In genomic region chr3:88141458-88142083, GRCh38 we compare ENCODE assay signal across 14 cellular contexts. TPM values are rescaled to one million over a fixed set of nuclear protein-coding genes. Genes with fewer than 3 reads are reported as not detected.
DNase-seq lines count a peak whose midpoint lies in the region; ATAC-seq and TF ChIP-seq lines count a peak whose summit lies in the region.
"Had no signal": no experiment of that assay in that cellular context is flagged by ENCODE, and none has a peak within 500 bp of the region (broad histone marks: within the 10 kb centered on the region; RNA-seq: fewer than 3 reads in every experiment).

No MANE protein-coding gene starts in this region.

- intact Hi-C loops in PC-3 (cut with micrococcal nuclease) = no loop called here
- intact Hi-C loops in Calu3 (cut with micrococcal nuclease; ENCODE audit: unreplicated experiment) = no loop called here

- no peaks in the 10 kb centered on the region for H3K27me3 ChIP-seq in PC-3 (ENCODE audit: low read length)
- H3K27me3 ChIP-seq: BE2C, heart right ventricle had no signal

- H3K4me1 Mint-ChIP-seq in Calu3 (ENCODE audit: low read depth, unreplicated experiment) = peaks cover 2% of the 10 kb centered on the region

- no peaks in the 10 kb centered on the region for H3K9me3 Mint-ChIP-seq in Calu3 (ENCODE audit: low read depth, unreplicated experiment)
- H3K9me3 Mint-ChIP-seq: stimulated activated naive B cell treated with anti-CD40 and anti-IgM and Interleukin-4, amounts not matched to agents 10 μg/mL and 1 μg/mL and 100 μg/mL, for 72 hours had no signal

- H3K27ac ChIP-seq in PC-3 (ENCODE audit: low read length) = no peak overlapping the region
- H3K27ac ChIP-seq: heart right ventricle had no signal

- H3K4me3 ChIP-seq in PC-3 (ENCODE audit: low read length) (no peak overlapping the region), fibroblast of the aortic adventitia (ENCODE audit: low read depth, low read length) (no peak overlapping the region)
- H3K4me3 ChIP-seq: heart right ventricle had no signal

- CTCF ChIA-PET in PC-3 (lab: Charles Lee) (no interaction called here), Calu3 (lab: Charles Lee) (no interaction called here)

- H3K9ac ChIP-seq in PC-3 (ENCODE audit: low read length) = no peak overlapping the region

- H3K9me3 ChIP-seq in PC-3 (ENCODE audit: low read length) = no peaks in the 10 kb centered on the region
- H3K9me3 ChIP-seq: BE2C, heart right ventricle had no signal

- H3K36me3 Mint-ChIP-seq in Calu3 (ENCODE audit: insufficient read depth, unreplicated experiment) = peaks cover under 1% of the 10 kb centered on the region

- no peaks in the 10 kb centered on the region for H3K27me3 Mint-ChIP-seq in Calu3 (ENCODE audit: unreplicated experiment)
- H3K27me3 Mint-ChIP-seq: stimulated activated naive B cell treated with anti-CD40 and anti-IgM and Interleukin-4, amounts not matched to agents 10 μg/mL and 1 μg/mL and 100 μg/mL, for 72 hours had no signal

- POLR2A ChIA-PET in PC-3 (lab: Charles Lee; ENCODE audit: unreplicated experiment) = interaction anchor here (0.7 kb wide), 1 partner anchor 27 kb away, joined by 5 read pairs; no protein-coding TSS in a partner anchor

- H3K9me2 ChIP-seq in PC-3 (replicated peaks; ENCODE audit: low read length) = no peaks in the 10 kb centered on the region

- H2AFZ ChIP-seq in PC-3 (ENCODE audit: low read length) = no peak overlapping the region

- BruUV-seq in PC-3 (replicated peaks; lab: Mats Ljungman, UMichigan) (no TSS peak), Calu3 (replicated peaks; lab: Mats Ljungman, UMichigan) (no TSS peak)

- H4K20me1 ChIP-seq in PC-3 (ENCODE audit: low read length) = no peaks in the 10 kb centered on the region

- ATAC-seq in PC-3 = peak; percentile 61
- ATAC-seq: heart right ventricle; stimulated activated naive B cell treated with anti-CD40 and anti-IgM and Interleukin-4, amounts not matched to agents 10 μg/mL and 1 μg/mL and 100 μg/mL, for 72 hours had no signal

- no peaks in the 10 kb centered on the region for H3F3A ChIP-seq in PC-3 (ENCODE audit: low read length, unreplicated experiment)

- no peak overlapping the region for H3K27ac Mint-ChIP-seq in Calu3 (ENCODE audit: unreplicated experiment)
- H3K27ac Mint-ChIP-seq: stimulated activated naive B cell treated with anti-CD40 and anti-IgM and Interleukin-4, amounts not matched to agents 10 μg/mL and 1 μg/mL and 100 μg/mL, for 72 hours had no signal

- H3K4me2 ChIP-seq in PC-3 (ENCODE audit: low read length) = no peak overlapping the region

- H3K36me3 ChIP-seq in PC-3 (ENCODE audit: low read depth, low read length) = peaks cover 31% of the 10 kb centered on the region; the same call in 1 of the 2 replicates

- H3K4me1 ChIP-seq in PC-3 (ENCODE audit: insufficient read depth, low read length) = no peaks in the 10 kb centered on the region
- H3K4me1 ChIP-seq: heart right ventricle had no signal

- DNase-seq in AG09319 (ENCODE audit: extremely low read depth, low read depth) = peak; percentile 39
- peak; percentile 87 for DNase-seq in HCEC 1CT
- peak; percentile 41 for DNase-seq in PC-3
- peak; percentile 62 for DNase-seq in fibroblast of the aortic adventitia (ENCODE audit: low read depth)
- DNase-seq in Calu3 = no peak
- DNase-seq in activated CD4-positive, alpha-beta T cell treated with anti-CD3 and anti-CD28 coated beads, Interleukin-2, amount 50 U/mL, for 48 hours = no peak
- no peak for DNase-seq in activated naive CD4-positive, alpha-beta T cell treated with Interleukin-2 at 50 U/mL for 16 hours
- no peak for DNase-seq in effector CD8-positive, alpha-beta T cell (lab: John Stamatoyannopoulos, UW)
- DNase-seq: activated CD4-positive, alpha-beta T cell treated with anti-CD3 and anti-CD28 coated beads, Interleukin-2, amount 50 U/mL, for 4 hours; BE2C; heart right ventricle; SIG-M5; stimulated activated CD4-positive, alpha-beta T cell treated with anti-CD3 and anti-CD28 coated beads, Interleukin-12 subunit alpha, Interleukin-12 subunit beta, amount 100 ng/mL, for 4 hours; stimulated activated naive B cell treated with anti-CD40 and anti-IgM and Interleukin-4, amounts not matched to agents 10 μg/mL and 1 μg/mL and 100 μg/mL, for 72 hours had no signal

- H3K4me3 Mint-ChIP-seq in Calu3 (ENCODE audit: low read depth, unreplicated experiment) = no peak overlapping the region
- H3K4me3 Mint-ChIP-seq: stimulated activated naive B cell treated with anti-CD40 and anti-IgM and Interleukin-4, amounts not matched to agents 10 μg/mL and 1 μg/mL and 100 μg/mL, for 72 hours had no signal

- TF ChIP-seq CTCF in AG09319 (IDR thresholded peaks at IDR 0.05; ENCODE audit: low read depth, low read length) = no peak
- TF ChIP-seq CTCF in PC-3 (conservative IDR thresholded peaks at IDR 0.05; ENCODE audit: low read depth, low read length) = no peak
- TF ChIP-seq CTCF in fibroblast of the aortic adventitia (IDR thresholded peaks at IDR 0.05; ENCODE audit: insufficient read depth, low read length) = no peak
- TF ChIP-seq CTCF in Calu3 (IDR thresholded peaks at IDR 0.05; ENCODE audit: unreplicated experiment) = no peak

- 0 out of 2 replicates have a peak, but pooled peaks cover 4% of the 10 kb centered on the region for H3K79me2 ChIP-seq in PC-3 (ENCODE audit: low read length)

RNA-seq across cellular contexts. Expression of gene C3orf38, which starts 8.2 kb away (rescaled TPM):
- 15.7 and 24.3 TPM in 2 replicates for total RNA-seq in PC-3 (2014; rRNA removed)
- 17.3 and 42.4 TPM in 2 replicates for total RNA-seq in fibroblast of the aortic adventitia (ENCODE audit: low replicate concordance)
- 21.6 and 23.7 TPM in 2 replicates for total RNA-seq in Calu3 (2022)

Comparison
In these comparisons a context has a peak if more than half of its experiments do, and no peak if none do; other contexts are left out.
1. DNase-seq: peak in AG09319 (single experiment), HCEC 1CT (single experiment), PC-3 (single experiment) and fibroblast of the aortic adventitia (single experiment); none in Calu3 (single experiment), activated CD4-positive, alpha-beta T cell treated with anti-CD3 and anti-CD28 coated beads, Interleukin-2, amount 50 U/mL, for 48 hours (0 of 2), activated naive CD4-positive, alpha-beta T cell treated with Interleukin-2 at 50 U/mL for 16 hours (single experiment) and effector CD8-positive, alpha-beta T cell (single experiment).